In the genomic region with DNA sequence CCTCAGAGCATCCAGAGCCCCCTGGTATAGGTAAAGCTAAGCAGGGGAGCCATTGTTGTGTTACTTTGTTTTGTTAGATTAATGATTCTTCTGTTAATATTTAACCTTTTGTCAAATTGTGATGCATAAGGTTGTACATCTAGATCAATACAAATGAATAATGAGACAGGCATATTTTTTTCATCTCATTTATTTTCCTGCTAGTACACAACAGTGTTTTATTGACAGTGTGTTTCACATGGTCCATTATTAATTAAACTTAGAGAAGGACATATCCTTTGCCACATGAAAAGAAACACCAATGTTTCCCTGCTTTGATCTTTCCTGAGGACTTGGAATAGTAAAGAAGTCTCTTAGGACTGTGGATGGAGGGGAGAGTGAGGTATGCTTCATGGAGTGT, we compare ENCODE assay signal across 8 cellular contexts.
"Had no signal": no experiment of that assay in that cellular context is flagged by ENCODE, and none has a peak within 500 bp of the region (broad histone marks: within the 10 kb centered on the region; RNA-seq: fewer than 3 reads in every experiment).

No MANE protein-coding gene starts in this region.

- H3K4me3 ChIP-seq: K562 had no signal

- H3K4me3 Mint-ChIP-seq: IgD-negative memory B cell had no signal

- H3K4me1 Mint-ChIP-seq: IgD-negative memory B cell had no signal

- DNase-seq: IMR-90, KBM-7, KG1 had no signal

- H3K27ac ChIP-seq: HL-60, KMS-11 had no signal

- ATAC-seq: HepG2, K562 had no signal
